ENCODE assay signal across 21 cellular contexts in genomic region chr2:236786786-236787185, GRCh38.
"Had no signal": no experiment of that assay in that cellular context is flagged by ENCODE, and none has a peak within 500 bp of the region (broad histone marks: within the 10 kb centered on the region; RNA-seq: fewer than 3 reads in every experiment).

No MANE protein-coding gene starts in this region.

- ATAC-seq: activated T-cell treated with anti-CD3 and anti-CD28 coated beads, Interleukin-2, amount 50 U/mL, for 4 hours; K562; T-helper 17 cell had no signal

- H2AFZ ChIP-seq: PC-9 had no signal

- H3K9me3 Mint-ChIP-seq: activated CD4-positive, alpha-beta memory T cell treated with anti-CD3 and anti-CD28 coated beads for 36 hours; activated T-cell treated with anti-CD3 and anti-CD28 coated beads, Interleukin-2, amount 50 U/mL, for 4 hours had no signal

- H3K4me3 Mint-ChIP-seq: activated B cell treated with CpG ODN at 0.5 μM for 24 hours; activated CD4-positive, alpha-beta memory T cell treated with anti-CD3 and anti-CD28 coated beads for 36 hours; activated CD4-positive, alpha-beta T cell treated with anti-CD3 and anti-CD28 coated beads, Interleukin-2, amount 10 ng/mL, durations not matched to agents 7 days and 5 days; activated naive CD8-positive, alpha-beta T cell; activated T-cell treated with anti-CD3 and anti-CD28 coated beads, Interleukin-2, amount 50 U/mL, for 4 hours; T-helper 17 cell had no signal

- H3K4me1 Mint-ChIP-seq: activated B cell treated with CpG ODN at 0.5 μM for 24 hours; activated CD4-positive, alpha-beta T cell treated with anti-CD3 and anti-CD28 coated beads, Interleukin-2, amount 10 ng/mL, durations not matched to agents 7 days and 5 days; T-helper 17 cell had no signal

- H3K27ac Mint-ChIP-seq: activated B cell treated with CpG ODN at 0.5 μM for 24 hours; activated CD4-positive, alpha-beta memory T cell treated with anti-CD3 and anti-CD28 coated beads for 36 hours; activated CD4-positive, alpha-beta T cell treated with anti-CD3 and anti-CD28 coated beads, Interleukin-2, amount 10 ng/mL, durations not matched to agents 7 days and 5 days; activated naive CD8-positive, alpha-beta T cell; T-helper 17 cell had no signal

- H3K4me3 ChIP-seq: K562, PC-9 had no signal

- DNase-seq: activated B cell treated with CpG ODN at 0.5 μM for 24 hours; activated CD4-positive, alpha-beta memory T cell treated with anti-CD3 and anti-CD28 coated beads for 36 hours; activated CD4-positive, alpha-beta T cell treated with anti-CD3 and anti-CD28 coated beads, Interleukin-2, amount 10 ng/mL, durations not matched to agents 7 days and 5 days; activated CD8-positive, alpha-beta memory T cell treated with anti-CD3 and anti-CD28 coated beads for 24 hours; activated effector memory CD4-positive, alpha-beta T cell treated with anti-CD3 and anti-CD28 coated beads, Interleukin-2, amount 50 U/mL, for 16 hours; activated naive CD4-positive, alpha-beta T cell treated with Interleukin-2 at 50 U/mL for 16 hours; activated T-cell treated with anti-CD3 and anti-CD28 coated beads, Interleukin-2, amount 50 U/mL, for 4 hours; amygdala; Karpas-422; NCI-H1105 treated with DMSO at 0.1 percent for 48 hours; NCI-H1436 treated with DMSO at 0.1 percent for 48 hours; NCI-H187; NCI-H2081 treated with DMSO at 0.1 percent for 48 hours; NCI-H446; NCI-H524; PC-9; SHP77 treated with DMSO at 0.1 percent for 48 hours; T-helper 17 cell; T-helper 9 cell had no signal

- H3K27ac ChIP-seq: PC-9 had no signal

- H3K36me3 Mint-ChIP-seq: activated CD4-positive, alpha-beta memory T cell treated with anti-CD3 and anti-CD28 coated beads for 36 hours; activated naive CD8-positive, alpha-beta T cell had no signal

- H3K4me2 ChIP-seq: PC-9 had no signal
